Comparison of ENCODE assay signal across 19 cellular contexts in the genomic region with DNA sequence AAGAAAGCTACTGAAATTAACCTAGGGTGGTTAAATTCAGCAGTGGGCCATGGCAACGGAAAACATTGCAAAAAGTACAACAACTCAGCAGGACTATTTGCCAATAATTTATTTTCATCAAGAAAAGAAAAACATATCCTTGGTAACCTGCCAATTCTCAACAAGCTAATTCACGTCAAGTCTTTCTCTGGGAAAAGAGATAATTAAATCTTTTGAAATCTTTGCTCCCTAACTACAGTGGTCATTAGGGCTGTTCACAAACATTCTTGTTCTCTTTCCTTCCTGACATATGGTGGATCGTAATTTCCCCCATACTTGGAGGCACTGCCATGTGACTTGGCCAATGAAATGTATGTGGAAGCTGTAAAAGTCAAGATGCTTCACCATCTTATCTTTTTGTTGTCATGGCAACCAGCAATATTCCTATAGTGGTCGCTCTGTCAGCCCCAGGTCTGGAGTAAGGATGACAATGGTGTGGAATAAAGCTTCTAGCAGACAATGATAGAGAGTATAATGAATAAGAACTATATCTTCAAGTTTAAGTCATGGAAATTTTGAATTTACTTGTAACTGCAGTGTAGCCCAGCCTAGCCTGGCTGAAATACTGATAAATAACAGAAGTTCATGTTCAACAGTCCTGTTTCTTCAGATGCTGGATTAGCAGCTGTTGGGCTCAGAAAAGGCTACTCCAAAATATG. TPM values are rescaled to one million over a fixed set of nuclear protein-coding genes. Genes with fewer than 3 reads are reported as not detected.
DNase-seq lines count a peak whose midpoint lies in the region; ATAC-seq, FAIRE-seq and TF ChIP-seq lines count a peak whose summit lies in the region.
"Had no signal": no experiment of that assay in that cellular context is flagged by ENCODE, and none has a peak within 500 bp of the region (broad histone marks: within the 10 kb centered on the region; RNA-seq: fewer than 3 reads in every experiment).

No MANE protein-coding gene starts in this region.

- BruUV-seq in endothelial cell of umbilical vein (replicated peaks; lab: Mats Ljungman, UMichigan) = no TSS peak

- no peaks in the 10 kb centered on the region for H4K20me1 ChIP-seq in SK-N-SH (ENCODE audit: insufficient read depth)
- no peaks in the 10 kb centered on the region for H4K20me1 ChIP-seq in endothelial cell of umbilical vein (replicated peaks; ENCODE audit: control insufficient read depth, extremely low read depth, insufficient read depth, low read length)

- H3K4me1 ChIP-seq in SK-N-SH (ENCODE audit: control insufficient read depth in 1 of 2, insufficient read depth in 2 of 2, low read depth in 1 of 2, low read length in 1 of 2) (peaks cover 0 to 6% of the 10 kb centered on the region in 2 experiments; a peak in 2 of 4 replicates), endothelial cell of umbilical vein (ENCODE audit: control insufficient read depth, extremely low read depth, insufficient read depth, low read length) (peaks cover 6% of the 10 kb centered on the region)
- H3K4me1 ChIP-seq: ascending aorta, neural progenitor cell, thyroid gland had no signal

- dilution Hi-C loops in endothelial cell of umbilical vein (cut with MboI; ENCODE audit: extremely low pct_ligation_motif_present, low sequenced_read_pairs) = no loop called here

- H3K27me3 ChIP-seq in SK-N-SH (ENCODE audit: insufficient read depth) (no peaks in the 10 kb centered on the region), endothelial cell of umbilical vein (ENCODE audit: control insufficient read depth in 2 of 2, insufficient read depth in 2 of 2, low read length in 2 of 2) (no peaks in the 10 kb centered on the region)
- H3K27me3 ChIP-seq: ascending aorta, neural progenitor cell, thyroid gland had no signal

- 76% methylated on average over 4 of the region's 4 CpGs for WGBS in SK-N-SH (ENCODE audit: low lambda C conversion rate)

- H3K9ac ChIP-seq in SK-N-SH = no peak overlapping the region
- no peak overlapping the region for H3K9ac ChIP-seq in endothelial cell of umbilical vein (replicated peaks; ENCODE audit: extremely low read depth, insufficient read depth, low read length)
- H3K9ac ChIP-seq: neural progenitor cell had no signal

- H3K4me2 ChIP-seq in SK-N-SH (no peak overlapping the region), endothelial cell of umbilical vein (ENCODE audit: insufficient read depth, low read length) (no peak overlapping the region)
- H3K4me2 ChIP-seq: A549, neural progenitor cell had no signal

- DNase-seq in SK-N-SH = no peak
- DNase-seq in NCI-H446 (lab: John Stamatoyannopoulos, UW) = peak; percentile 38 to 48
- peak; percentile 73 for DNase-seq in endothelial cell of umbilical vein (ENCODE audit: low read depth, low spot score)
- no peak for DNase-seq in sciatic nerve (ENCODE audit: low spot score)
- no peak for DNase-seq in activated CD4-positive, alpha-beta T cell treated with anti-CD3 and anti-CD28 coated beads for 48 hours
- no peak for DNase-seq in NCI-H2107 (lab: John Stamatoyannopoulos, UW)
- DNase-seq: activated CD4-positive, alpha-beta memory T cell treated with anti-CD3 and anti-CD28 coated beads for 36 hours; activated naive CD4-positive, alpha-beta T cell treated with anti-CD3 and anti-CD28 coated beads, Interleukin-2, amount 10 ng/mL, durations not matched to agents 7 days and 5 days; C1 segment of cervical spinal cord; foreskin melanocyte; midbrain; NCI-H187; T-helper 1 cell; thyroid gland had no signal

- no peak for TF ChIP-seq RAD21 in SK-N-SH (IDR thresholded peaks at IDR 0.05; ENCODE audit: low read length)

- no peaks in the 10 kb centered on the region for H3K9me3 ChIP-seq in SK-N-SH
- no peaks in the 10 kb centered on the region for H3K9me3 ChIP-seq in endothelial cell of umbilical vein (replicated peaks; ENCODE audit: control insufficient read depth, insufficient read depth, low read length)
- H3K9me3 ChIP-seq: A549, ascending aorta, thyroid gland had no signal

- no peaks in the 10 kb centered on the region for H3K9me1 ChIP-seq in endothelial cell of umbilical vein (replicated peaks; ENCODE audit: control insufficient read depth, extremely low read depth, insufficient read depth, low read length)

- H3K27ac ChIP-seq in SK-N-SH (ENCODE audit: low read depth in 2 of 2, low read length in 1 of 2) = no peak overlapping the region
- no peak overlapping the region for H3K27ac ChIP-seq in endothelial cell of umbilical vein (ENCODE audit: insufficient read depth, low read depth, low read length)
- H3K27ac ChIP-seq: A549, ascending aorta, neural progenitor cell, thyroid gland had no signal

- CTCF ChIA-PET in SK-N-SH (lab: Yijun Ruan, JAX) (interaction anchor here (0.7 to 1.5 kb wide), 3 partner anchors 21 to 161 kb away, joined by 3 to 6 read pairs (median 4); no protein-coding TSS in a partner anchor), endothelial cell of umbilical vein (lab: Charles Lee) (interaction anchor here (1.0 to 1.2 kb wide), 3 partner anchors 19 to 161 kb away, joined by 3 to 4 read pairs (median 3); no protein-coding TSS in a partner anchor)

- no peak for TF ChIP-seq EP300 in SK-N-SH (IDR thresholded peaks at IDR 0.05; ENCODE audit: borderline replicate concordance in 1 of 2, low read depth in 1 of 2, low read length in 1 of 2)

- H3K79me2 ChIP-seq in SK-N-SH (ENCODE audit: insufficient read depth) (no peaks in the 10 kb centered on the region), endothelial cell of umbilical vein (ENCODE audit: control insufficient read depth, insufficient read depth, low read length) (no peaks in the 10 kb centered on the region)

- TF ChIP-seq CTCF in SK-N-SH (IDR thresholded peaks at IDR 0.05) = no peak
- no peak for TF ChIP-seq CTCF in endothelial cell of umbilical vein (IDR thresholded peaks at IDR 0.05; ENCODE audit: extremely low read depth in 1 of 2, insufficient read depth in 1 of 2, low read depth in 1 of 2, low read length in 2 of 2)

- ATAC-seq in SK-N-SH treated with all-trans-retinoic acid at 6 μM for 48 hours (no peak; the same call in 1 of the 3 replicates), sciatic nerve (peak; percentile 68), GM19397 (IDR thresholded peaks at IDR 0.05; ENCODE audit: unreplicated experiment) (no peak)
- ATAC-seq: A549 had no signal

- peak; percentile 64 for FAIRE-seq in endothelial cell of umbilical vein (lab: Jason Lieb, UNC)
- FAIRE-seq: A549 had no signal

- no peak for TF ChIP-seq POLR2A in endothelial cell of umbilical vein (IDR thresholded peaks at IDR 0.05; ENCODE audit: low read depth, low read length)

- intact Hi-C loops in endothelial cell of umbilical vein (cut with micrococcal nuclease) = no loop called here
- intact Hi-C loops in sciatic nerve (cut with DNase I) = no loop called here

- H3K9me2 ChIP-seq in SK-N-SH = no peaks in the 10 kb centered on the region

- peaks cover 7% of the 10 kb centered on the region for H3F3A ChIP-seq in SK-N-SH (replicated peaks; ENCODE audit: insufficient read depth)

- H3K36me3 ChIP-seq in SK-N-SH (replicated peaks in 1 of 2; ENCODE audit: control insufficient read depth in 1 of 2, insufficient read depth in 2 of 2, low read length in 1 of 2) (no peaks in the 10 kb centered on the region), endothelial cell of umbilical vein (ENCODE audit: control insufficient read depth in 2 of 2, extremely low read depth in 1 of 2, insufficient read depth in 2 of 2, low read length in 2 of 2) (no peaks in the 10 kb centered on the region)
- H3K36me3 ChIP-seq: ascending aorta, neural progenitor cell, thyroid gland had no signal

- POLR2A ChIA-PET in SK-N-SH (lab: Yijun Ruan, JAX) (interaction anchor here (0.5 kb wide), 1 partner anchor 13 kb away, joined by 3 read pairs; no protein-coding TSS in a partner anchor), endothelial cell of umbilical vein (lab: Charles Lee) (interaction anchor here (0.7 kb wide), 1 partner anchor 416 kb away, joined by 5 read pairs; no protein-coding TSS in a partner anchor)

- H2AFZ ChIP-seq in SK-N-SH (ENCODE audit: low read depth) (no peak overlapping the region), endothelial cell of umbilical vein (ENCODE audit: low read depth, low read length) (no peak overlapping the region)
- H2AFZ ChIP-seq: neural progenitor cell had no signal

- H3K4me3 ChIP-seq in SK-N-SH (ENCODE audit: low read depth in 2 of 2, low read length in 1 of 2) (no peak overlapping the region), endothelial cell of umbilical vein (replicated peaks in 1 of 3; ENCODE audit: insufficient read depth in 1 of 3, low read depth in 1 of 3, low read length in 3 of 3) (no peak overlapping the region)
- H3K4me3 ChIP-seq: A549, ascending aorta, neural progenitor cell, thyroid gland had no signal

TF ChIP-seq in SK-N-SH treated with all-trans-retinoic acid at 6 μM for 48 hours, 23 proteins besides CTCF, POLR2A, EP300 and RAD21 (continues in another document):
- no peak for TF ChIP-seq ZFP30 (CRISPR knock-in tag; IDR thresholded peaks at IDR 0.05)

TF ChIP-seq in SK-N-SH, 30 proteins besides CTCF, POLR2A, EP300 and RAD21 (continues in another document):
- TF ChIP-seq JUND (IDR thresholded peaks at IDR 0.05) = no peak

TF ChIP-seq in endothelial cell of umbilical vein, 7 proteins besides CTCF, POLR2A, EP300 and RAD21:
- no peak for TF ChIP-seq MYC (IDR thresholded peaks at IDR 0.05; ENCODE audit: low read depth, low read length)

RNA-seq across cellular contexts. Expression of gene ZNF326, which starts 29.6 kb away (rescaled TPM):
- polyA plus RNA-seq in SK-N-SH (2012; rRNA removed) = 16.4 and 18.0 TPM in 2 replicates
- 17.5 and 19.3 TPM in 2 replicates for polyA plus RNA-seq in SK-N-SH (2012; cell fraction: cytosol; rRNA removed)
- polyA plus RNA-seq in SK-N-SH (2012; cell fraction: nucleus; rRNA removed) = 16.1 and 24.0 TPM in 2 replicates
- total RNA-seq in endothelial cell of umbilical vein = 29.7 and 29.9 TPM in 2 replicates
- 9.1 and 13.1 TPM in 2 replicates for polyA plus RNA-seq in endothelial cell of umbilical vein
- polyA plus RNA-seq in endothelial cell of umbilical vein (2011; cell fraction: cytosol; rRNA removed) = 9.3 and 9.6 TPM in 2 replicates
- polyA plus RNA-seq in endothelial cell of umbilical vein (2011; cell fraction: nucleus; rRNA removed) = 28.8 and 41.1 TPM in 2 replicates
- polyA plus RNA-seq in endothelial cell of umbilical vein (2012) = 11.3 and 23.8 TPM in 2 replicates
- 22.6 and 25.0 TPM in 2 replicates for polyA minus RNA-seq in endothelial cell of umbilical vein
- 8.5 TPM for polyA minus RNA-seq in endothelial cell of umbilical vein (2011; cell fraction: cytosol; rRNA and poly(A)+ RNA removed)
- 62.7 and 74.5 TPM in 2 replicates for polyA minus RNA-seq in endothelial cell of umbilical vein (2011; cell fraction: nucleus; rRNA and poly(A)+ RNA removed)
- total RNA-seq in sciatic nerve = 26.3 TPM

Comparison
In these comparisons a context has a peak if more than half of its experiments do, and no peak if none do; other contexts are left out.
1. DNase-seq: peak in NCI-H446 (2 of 2) and endothelial cell of umbilical vein (single experiment); none in SK-N-SH (single experiment), sciatic nerve (single experiment), activated CD4-positive, alpha-beta T cell treated with anti-CD3 and anti-CD28 coated beads for 48 hours (single experiment) and NCI-H2107 (single experiment).